19 cellular contexts compared by ENCODE assay signal in genomic region chr18:13565228-13565627, GRCh38.
DNase-seq lines count a peak whose midpoint lies in the region; ATAC-seq and TF ChIP-seq lines count a peak whose summit lies in the region.
"Had no signal": no experiment of that assay in that cellular context is flagged by ENCODE, and none has a peak within 500 bp of the region (broad histone marks: within the 10 kb centered on the region; RNA-seq: fewer than 3 reads in every experiment).

No MANE protein-coding gene starts in this region.

- H3K27ac ChIP-seq in right atrium auricular region, result peak overlapping the region; percentile 79 to 81
- H3K27ac ChIP-seq: colonic mucosa, GM23248, ovary had no signal

- peaks cover 81% of the 10 kb centered on the region for H3K4me1 Mint-ChIP-seq in stimulated activated effector memory CD8-positive, alpha-beta T cell treated with anti-CD3 and anti-CD28 coated beads, Interleukin-12 subunit alpha, Interleukin-12 subunit beta, amount 100 ng/mL, for 72 hours
- H3K4me1 Mint-ChIP-seq in activated CD4-positive, alpha-beta T cell treated with anti-CD3 and anti-CD28 coated beads, Interleukin-2, amount 10 ng/mL, durations not matched to agents 24 days and 14 days, result peaks cover 65% of the 10 kb centered on the region

- peak; percentile 83 for DNase-seq in G401 (ENCODE audit: low spot score)
- DNase-seq in astrocyte of the hippocampus (ENCODE audit: low read depth, low spot score), result peak; percentile 67
- DNase-seq in right atrium auricular region (ENCODE audit: low spot score), result no peak
- no peak for DNase-seq in stimulated activated effector memory CD8-positive, alpha-beta T cell treated with anti-CD3 and anti-CD28 coated beads, Interleukin-12 subunit alpha, Interleukin-12 subunit beta, amount 100 ng/mL, for 72 hours (ENCODE audit: low spot score in 2 of 2)
- DNase-seq in stimulated activated CD4-positive, alpha-beta T cell treated with anti-CD3 and anti-CD28 coated beads, Interleukin-2, amount 100 ng/mL, for 48 hours, result no peak
- no peak for DNase-seq in DMS53 treated with DMSO at 0.1 percent for 48 hours (lab: John Stamatoyannopoulos, UW; ENCODE audit: unreplicated experiment)
- no peak for DNase-seq in activated CD4-positive, alpha-beta T cell treated with anti-CD3 and anti-CD28 coated beads, Interleukin-2, amount 10 ng/mL, durations not matched to agents 24 days and 14 days
- no peak for DNase-seq in NCI-H2227 treated with DMSO at 0.1 percent for 48 hours (lab: John Stamatoyannopoulos, UW)
- DNase-seq: activated naive CD4-positive, alpha-beta T cell treated with anti-CD3 and anti-CD28 coated beads, Interleukin-2, amount 10 ng/mL, durations not matched to agents 7 days and 5 days; CD4-positive, CD25-positive, alpha-beta regulatory T cell; colonic mucosa; EL; GM23248; mesendoderm; NCI-H1436 treated with DMSO at 0.1 percent for 48 hours; NCI-H524; ovary had no signal

- H3K9me3 ChIP-seq in right atrium auricular region, result no peaks in the 10 kb centered on the region
- H3K9me3 ChIP-seq: colonic mucosa, ovary had no signal

- no peaks in the 10 kb centered on the region for H3K9me3 Mint-ChIP-seq in stimulated activated effector memory CD8-positive, alpha-beta T cell treated with anti-CD3 and anti-CD28 coated beads, Interleukin-12 subunit alpha, Interleukin-12 subunit beta, amount 100 ng/mL, for 72 hours
- peaks cover 5% of the 10 kb centered on the region for H3K9me3 Mint-ChIP-seq in activated CD4-positive, alpha-beta T cell treated with anti-CD3 and anti-CD28 coated beads, Interleukin-2, amount 10 ng/mL, durations not matched to agents 24 days and 14 days
- H3K9me3 Mint-ChIP-seq: activated naive CD4-positive, alpha-beta T cell treated with anti-CD3 and anti-CD28 coated beads, Interleukin-2, amount 10 ng/mL, durations not matched to agents 7 days and 5 days; CD4-positive, CD25-positive, alpha-beta regulatory T cell had no signal

- H3K27me3 ChIP-seq in right atrium auricular region, result no peaks in the 10 kb centered on the region
- H3K27me3 ChIP-seq: colonic mucosa, ovary had no signal

- H3K27ac Mint-ChIP-seq in stimulated activated effector memory CD8-positive, alpha-beta T cell treated with anti-CD3 and anti-CD28 coated beads, Interleukin-12 subunit alpha, Interleukin-12 subunit beta, amount 100 ng/mL, for 72 hours, result peak overlapping the region; percentile 90
- no peak overlapping the region for H3K27ac Mint-ChIP-seq in activated CD4-positive, alpha-beta T cell treated with anti-CD3 and anti-CD28 coated beads, Interleukin-2, amount 10 ng/mL, durations not matched to agents 24 days and 14 days
- H3K27ac Mint-ChIP-seq: activated naive CD4-positive, alpha-beta T cell treated with anti-CD3 and anti-CD28 coated beads, Interleukin-2, amount 10 ng/mL, durations not matched to agents 7 days and 5 days had no signal

- intact Hi-C loops in activated CD4-positive, alpha-beta T cell treated with anti-CD3 and anti-CD28 coated beads, Interleukin-2, amount 10 ng/mL, durations not matched to agents 24 days and 14 days (cut with micrococcal nuclease), result no loop called here

- peaks cover 4% of the 10 kb centered on the region for H3K36me3 Mint-ChIP-seq in stimulated activated effector memory CD8-positive, alpha-beta T cell treated with anti-CD3 and anti-CD28 coated beads, Interleukin-12 subunit alpha, Interleukin-12 subunit beta, amount 100 ng/mL, for 72 hours
- H3K36me3 Mint-ChIP-seq in activated CD4-positive, alpha-beta T cell treated with anti-CD3 and anti-CD28 coated beads, Interleukin-2, amount 10 ng/mL, durations not matched to agents 24 days and 14 days (ENCODE audit: low read depth), result peaks cover 6% of the 10 kb centered on the region

- H3K27me3 Mint-ChIP-seq in activated CD4-positive, alpha-beta T cell treated with anti-CD3 and anti-CD28 coated beads, Interleukin-2, amount 10 ng/mL, durations not matched to agents 24 days and 14 days, result no peaks in the 10 kb centered on the region
- H3K27me3 Mint-ChIP-seq: activated naive CD4-positive, alpha-beta T cell treated with anti-CD3 and anti-CD28 coated beads, Interleukin-2, amount 10 ng/mL, durations not matched to agents 7 days and 5 days; CD4-positive, CD25-positive, alpha-beta regulatory T cell had no signal

- no peak overlapping the region for H3K4me3 ChIP-seq in right atrium auricular region
- H3K4me3 ChIP-seq: colonic mucosa, GM23248, K562, ovary had no signal

- in situ Hi-C loops in G401 (cut with HindIII; ENCODE audit: low sequenced_read_pairs), result no loop called here

- no peak overlapping the region for H3K4me3 Mint-ChIP-seq in stimulated activated effector memory CD8-positive, alpha-beta T cell treated with anti-CD3 and anti-CD28 coated beads, Interleukin-12 subunit alpha, Interleukin-12 subunit beta, amount 100 ng/mL, for 72 hours
- no peak overlapping the region for H3K4me3 Mint-ChIP-seq in activated CD4-positive, alpha-beta T cell treated with anti-CD3 and anti-CD28 coated beads, Interleukin-2, amount 10 ng/mL, durations not matched to agents 24 days and 14 days
- H3K4me3 Mint-ChIP-seq: activated naive CD4-positive, alpha-beta T cell treated with anti-CD3 and anti-CD28 coated beads, Interleukin-2, amount 10 ng/mL, durations not matched to agents 7 days and 5 days had no signal

- ATAC-seq in stimulated activated effector memory CD8-positive, alpha-beta T cell treated with anti-CD3 and anti-CD28 coated beads, Interleukin-12 subunit alpha, Interleukin-12 subunit beta, amount 100 ng/mL, for 72 hours, result no peak
- ATAC-seq: esophagus mucosa, K562 had no signal

- no peaks in the 10 kb centered on the region for H3K36me3 ChIP-seq in right atrium auricular region
- H3K36me3 ChIP-seq: colonic mucosa, ovary had no signal

- peaks cover 0 to 66% of the 10 kb centered on the region in 2 donors for H3K4me1 ChIP-seq in right atrium auricular region

- TF ChIP-seq CTCF in right atrium auricular region (IDR thresholded peaks at IDR 0.05), result no peak

Comparison
In these comparisons a context has a peak if more than half of its experiments do, and no peak if none do; other contexts are left out.
1. DNase-seq: peak in G401 (single experiment) and astrocyte of the hippocampus (single experiment); none in right atrium auricular region (single experiment), stimulated activated effector memory CD8-positive, alpha-beta T cell treated with anti-CD3 and anti-CD28 coated beads, Interleukin-12 subunit alpha, Interleukin-12 subunit beta, amount 100 ng/mL, for 72 hours (0 of 2), stimulated activated CD4-positive, alpha-beta T cell treated with anti-CD3 and anti-CD28 coated beads, Interleukin-2, amount 100 ng/mL, for 48 hours (0 of 2), DMS53 treated with DMSO at 0.1 percent for 48 hours (single experiment), activated CD4-positive, alpha-beta T cell treated with anti-CD3 and anti-CD28 coated beads, Interleukin-2, amount 10 ng/mL, durations not matched to agents 24 days and 14 days (single experiment) and NCI-H2227 treated with DMSO at 0.1 percent for 48 hours (single experiment).